1 cellular context compared by ENCODE assay signal in genomic region chr6:104955491-104955890, GRCh38.
TF ChIP-seq lines count a peak whose summit lies in the region.

No MANE protein-coding gene starts in this region.

TF ChIP-seq in SK-N-SH treated with all-trans-retinoic acid at 6 μM for 48 hours, 23 proteins besides CTCF, POLR2A, EP300 and RAD21 (continued from another document):
- no peak for TF ChIP-seq CREB5 (CRISPR knock-in tag; IDR thresholded peaks at IDR 0.05; ENCODE audit: low read depth)
- no peak for TF ChIP-seq CSDC2 (CRISPR knock-in tag; IDR thresholded peaks at IDR 0.05)
- TF ChIP-seq ZNF8 (CRISPR knock-in tag; IDR thresholded peaks at IDR 0.05) = no peak
- no peak for TF ChIP-seq ZFP30 (CRISPR knock-in tag; IDR thresholded peaks at IDR 0.05)
- TF ChIP-seq SNAI2 (CRISPR knock-in tag; IDR thresholded peaks at IDR 0.05) = no peak
- TF ChIP-seq OSR1 (CRISPR knock-in tag; IDR thresholded peaks at IDR 0.05) = no peak
- TF ChIP-seq POU6F1 (CRISPR knock-in tag; IDR thresholded peaks at IDR 0.05; ENCODE audit: borderline replicate concordance, low read depth) = no peak
- no peak for TF ChIP-seq PPARA (CRISPR knock-in tag; IDR thresholded peaks at IDR 0.05; ENCODE audit: borderline replicate concordance)
TF ChIP-seq in SK-N-SH treated with all-trans-retinoic acid at 6 μM for 48 hours: peak in this region for 0.
